Comparison of ENCODE assay signal across 8 cellular contexts in genomic region chr2:72826156-72826477, GRCh38. TPM values are rescaled to one million over a fixed set of nuclear protein-coding genes. Genes with fewer than 3 reads are reported as not detected.
A peak's percentile ranks its signal among the peaks of the same experiment; 100 is the strongest.
DNase-seq lines count a peak whose midpoint lies in the region; ATAC-seq, FAIRE-seq and TF ChIP-seq lines count a peak whose summit lies in the region.

No MANE protein-coding gene starts in this region.

- dilution Hi-C loops in mammary epithelial cell (cut with HindIII; ENCODE audit: low sequenced_read_pairs): no loop called here

- H3K9ac ChIP-seq in mammary epithelial cell (ENCODE audit: insufficient read depth, low read length): no peak overlapping the region

- no peak for FAIRE-seq in frontal cortex (lab: Jason Lieb, UNC)

- H3K4me2 ChIP-seq in mammary epithelial cell (ENCODE audit: insufficient read depth, low read depth, low read length): no peak overlapping the region

- 67% methylated on average over 10 of the region's 10 CpGs for WGBS in mammary epithelial cell (ENCODE audit: low coverage, missing lambda C conversion rate)

- in situ Hi-C loops in mammary epithelial cell (cut with MboI; ENCODE audit: low sequenced_read_pairs in 2 of 2): no loop called here

- no peak for DNase-seq in stimulated activated naive CD8-positive, alpha-beta T cell treated with anti-CD3 and anti-CD28 coated beads, Interleukin-15, Interleukin-2, amounts not matched to agents 100 U/mL and 50 U/mL, for 24 hours
- DNase-seq in mammary epithelial cell: no peak
- DNase-seq in naive thymus-derived CD4-positive, alpha-beta T cell: no peak
- no peak for DNase-seq in NCI-H1930 (lab: John Stamatoyannopoulos, UW)
- DNase-seq in central memory CD4-positive, alpha-beta T cell: no peak
- no peak for DNase-seq in frontal cortex (ENCODE audit: low spot score in 2 of 2)

- CTCF ChIA-PET in mammary epithelial cell (lab: Charles Lee; ENCODE audit: low non-redundant PET): no interaction called here
- CTCF ChIA-PET in naive thymus-derived CD4-positive, alpha-beta T cell (lab: Charles Lee): interaction anchor here (1.1 kb wide), 1 partner anchor 33 kb away, joined by 6 read pairs; no protein-coding TSS in a partner anchor

- no peak for TF ChIP-seq CTCF in mammary epithelial cell (conservative IDR thresholded peaks at IDR 0.05 in 1 of 2, IDR thresholded peaks at IDR 0.05 in 1 of 2; ENCODE audit: extremely low read depth in 1 of 2, insufficient read depth in 1 of 2, low read depth in 1 of 2, low read length in 2 of 2)

- peaks cover 1% of the 10 kb centered on the region for H3K36me3 ChIP-seq in mammary epithelial cell (ENCODE audit: insufficient read depth, low read length)
- H3K36me3 ChIP-seq in naive thymus-derived CD4-positive, alpha-beta T cell (ENCODE audit: control insufficient read depth in 2 of 3, insufficient read depth in 3 of 3, low read length in 3 of 3): peaks cover 0 to 7% (median 0%) of the 10 kb centered on the region in 3 experiments

- H3K36me3 Mint-ChIP-seq in stimulated activated naive CD8-positive, alpha-beta T cell treated with anti-CD3 and anti-CD28 coated beads, Interleukin-15, Interleukin-2, amounts not matched to agents 100 ng/mL and 50 ng/mL, for 24 hours (ENCODE audit: low read depth): peaks cover 6% of the 10 kb centered on the region
- peaks cover 3 to 9% (median 6%) of the 10 kb centered on the region in 5 donors for H3K36me3 Mint-ChIP-seq in naive thymus-derived CD4-positive, alpha-beta T cell

- H2AFZ ChIP-seq in mammary epithelial cell (ENCODE audit: low read depth, low read length): no peak overlapping the region

- no peaks in the 10 kb centered on the region for H3K9me3 Mint-ChIP-seq in stimulated activated naive CD8-positive, alpha-beta T cell treated with anti-CD3 and anti-CD28 coated beads, Interleukin-15, Interleukin-2, amounts not matched to agents 100 ng/mL and 50 ng/mL, for 24 hours
- H3K9me3 Mint-ChIP-seq in naive thymus-derived CD4-positive, alpha-beta T cell: peaks cover 0 to 2% (median 0%) of the 10 kb centered on the region in 11 donors

- intact Hi-C loops in mammary epithelial cell (cut with micrococcal nuclease): no loop called here
- intact Hi-C loops in naive thymus-derived CD4-positive, alpha-beta T cell (cut with micrococcal nuclease): loop anchor here in 1 of 2 donors (1.0 to 5.0 kb wide), 5 partner anchors 246 to 1599 kb away; partner anchors contain the start of genes ALMS1, PAIP2B, SFXN5 and TPRKB

- peak overlapping the region; percentile 97 for H3K4me3 Mint-ChIP-seq in stimulated activated naive CD8-positive, alpha-beta T cell treated with anti-CD3 and anti-CD28 coated beads, Interleukin-15, Interleukin-2, amounts not matched to agents 100 ng/mL and 50 ng/mL, for 24 hours
- H3K4me3 Mint-ChIP-seq in naive thymus-derived CD4-positive, alpha-beta T cell: peak overlapping the region; percentile 88 to 99 (median 96)

- no peaks in the 10 kb centered on the region for H4K20me1 ChIP-seq in mammary epithelial cell (ENCODE audit: insufficient read depth, low read length)

- no peaks in the 10 kb centered on the region for H3K27me3 ChIP-seq in mammary epithelial cell (ENCODE audit: insufficient read depth, low read length)
- no peaks in the 10 kb centered on the region for H3K27me3 ChIP-seq in naive thymus-derived CD4-positive, alpha-beta T cell (ENCODE audit: control insufficient read depth in 2 of 2, insufficient read depth in 2 of 2, low read length in 2 of 2)

- H3K27me3 Mint-ChIP-seq in stimulated activated naive CD8-positive, alpha-beta T cell treated with anti-CD3 and anti-CD28 coated beads, Interleukin-15, Interleukin-2, amounts not matched to agents 100 ng/mL and 50 ng/mL, for 24 hours: peaks cover 3% of the 10 kb centered on the region
- peaks cover 0 to 15% (median 5%) of the 10 kb centered on the region in 5 donors for H3K27me3 Mint-ChIP-seq in naive thymus-derived CD4-positive, alpha-beta T cell

- no peak overlapping the region for H3K27ac Mint-ChIP-seq in stimulated activated naive CD8-positive, alpha-beta T cell treated with anti-CD3 and anti-CD28 coated beads, Interleukin-15, Interleukin-2, amounts not matched to agents 100 ng/mL and 50 ng/mL, for 24 hours
- H3K27ac Mint-ChIP-seq in naive thymus-derived CD4-positive, alpha-beta T cell: peak overlapping the region in 8 of 9 donors; percentile 70 to 95 (median 92)

- no TSS peak for BruUV-seq in mammary epithelial cell (replicated peaks; lab: Mats Ljungman, UMichigan)

- H3K4me1 ChIP-seq in mammary epithelial cell (ENCODE audit: insufficient read depth, low read length): peaks cover 42% of the 10 kb centered on the region
- H3K4me1 ChIP-seq in naive thymus-derived CD4-positive, alpha-beta T cell (ENCODE audit: control insufficient read depth in 2 of 2, insufficient read depth in 2 of 2, low read length in 2 of 2): peaks cover 14 to 19% of the 10 kb centered on the region in 2 donors

- H3K79me2 ChIP-seq in mammary epithelial cell (ENCODE audit: insufficient read depth, low read length): peaks cover 40% of the 10 kb centered on the region

- H3K4me3 ChIP-seq in mammary epithelial cell (replicated peaks in 1 of 3; ENCODE audit: insufficient read depth in 1 of 3, low read depth in 2 of 3, low read length in 3 of 3): peak overlapping the region in 2 of 3 experiments; percentile 76 to 79
- peak overlapping the region; percentile 70 for H3K4me3 ChIP-seq in naive thymus-derived CD4-positive, alpha-beta T cell (ENCODE audit: low read length)

- H3K9me3 ChIP-seq in mammary epithelial cell (replicated peaks; ENCODE audit: insufficient read depth, low read length): no peaks in the 10 kb centered on the region
- no peaks in the 10 kb centered on the region for H3K9me3 ChIP-seq in naive thymus-derived CD4-positive, alpha-beta T cell (ENCODE audit: control insufficient read depth in 2 of 3, low read length in 3 of 3)

- no peak for ATAC-seq in stimulated activated naive CD8-positive, alpha-beta T cell treated with anti-CD3 and anti-CD28 coated beads, Interleukin-15, Interleukin-2, amounts not matched to agents 100 U/mL and 50 U/mL, for 24 hours
- ATAC-seq in naive thymus-derived CD4-positive, alpha-beta T cell: no peak
- no peak for ATAC-seq in GM21528 (IDR thresholded peaks at IDR 0.05; ENCODE audit: low FRiP score, unreplicated experiment)

- POLR2A ChIA-PET in naive thymus-derived CD4-positive, alpha-beta T cell (lab: Charles Lee): interaction anchor here (0.7 kb wide), 1 partner anchor 29 kb away, joined by 3 read pairs; no protein-coding TSS in a partner anchor

- peaks cover 42% of the 10 kb centered on the region for H3K4me1 Mint-ChIP-seq in stimulated activated naive CD8-positive, alpha-beta T cell treated with anti-CD3 and anti-CD28 coated beads, Interleukin-15, Interleukin-2, amounts not matched to agents 100 ng/mL and 50 ng/mL, for 24 hours (ENCODE audit: low read depth)
- H3K4me1 Mint-ChIP-seq in naive thymus-derived CD4-positive, alpha-beta T cell: peaks cover 20 to 48% (median 42%) of the 10 kb centered on the region in 7 donors

- H3K27ac ChIP-seq in mammary epithelial cell (ENCODE audit: insufficient read depth, low read depth, low read length): peak overlapping the region; percentile 83
- peak overlapping the region; percentile 69 for H3K27ac ChIP-seq in naive thymus-derived CD4-positive, alpha-beta T cell (ENCODE audit: low read depth, low read length)

RNA-seq across cellular contexts. Expression of gene EXOC6B, which starts 0.3 kb away (rescaled TPM):
- total RNA-seq in mammary epithelial cell (10 to 100 TPM; 38.3 to 48.9 TPM), frontal cortex (232 TPM)
- polyA plus RNA-seq in mammary epithelial cell: 21.6 TPM
- 94.1 TPM for polyA minus RNA-seq in mammary epithelial cell
- 10 to 100 TPM; 14.3 to 21.9 (median 18.0) TPM for total RNA-seq in naive thymus-derived CD4-positive, alpha-beta T cell
- 1 to 10 TPM; 3.5 to 3.8 TPM for polyA plus RNA-seq in naive thymus-derived CD4-positive, alpha-beta T cell
